14 cellular contexts compared by ENCODE assay signal in genomic region chr10:3473271-3473670, GRCh38.
DNase-seq lines count a peak whose midpoint lies in the region; ATAC-seq, FAIRE-seq and TF ChIP-seq lines count a peak whose summit lies in the region.
"Had no signal": no experiment of that assay in that cellular context is flagged by ENCODE, and none has a peak within 500 bp of the region (broad histone marks: within the 10 kb centered on the region; RNA-seq: fewer than 3 reads in every experiment).

No MANE protein-coding gene starts in this region.

- TF ChIP-seq RAD21 in A549 (conservative IDR thresholded peaks at IDR 0.05 in 1 of 2, IDR thresholded peaks at IDR 0.05 in 1 of 2) = no peak

- H3K9ac ChIP-seq in MM.1S (ENCODE audit: low read length) = no peak overlapping the region

- H3K4me3 ChIP-seq in A549 (no peak overlapping the region), MM.1S (ENCODE audit: low read length) (no peak overlapping the region), esophagus muscularis mucosa (no peak overlapping the region), neutrophil (ENCODE audit: low read depth in 1 of 2, low read length in 1 of 2) (peak overlapping the region; percentile 42 to 45)

- intact Hi-C loops in esophagus muscularis mucosa (cut with DNase I) = loop anchor here (5.0 to 10.0 kb wide), 2 partner anchors 304 to 1172 kb away; no protein-coding TSS in a partner anchor

- ATAC-seq in A549 (no peak), GM19324 (IDR thresholded peaks at IDR 0.05; ENCODE audit: low FRiP score, unreplicated experiment) (no peak)

- H3F3A ChIP-seq in MM.1S (ENCODE audit: insufficient read depth, low read length) = no peaks in the 10 kb centered on the region

- TF ChIP-seq EP300 in A549 (IDR thresholded peaks at IDR 0.05) (no peak), esophagus muscularis mucosa (IDR thresholded peaks at IDR 0.05) (no peak)

- TF ChIP-seq CTCF in A549 (IDR thresholded peaks at IDR 0.05) = no peak
- no peak for TF ChIP-seq CTCF in MM.1S (IDR thresholded peaks at IDR 0.05; ENCODE audit: low read length)
- TF ChIP-seq CTCF in esophagus muscularis mucosa (IDR thresholded peaks at IDR 0.05) = no peak
- TF ChIP-seq CTCF in neutrophil (IDR thresholded peaks at IDR 0.05) = no peak

- no peak for FAIRE-seq in A549 (lab: Jason Lieb, UNC)

- H3K27me3 ChIP-seq in MM.1S (replicated peaks; ENCODE audit: insufficient read depth, low read length) (no peaks in the 10 kb centered on the region), esophagus muscularis mucosa (no peaks in the 10 kb centered on the region), neutrophil (peaks cover 16% of the 10 kb centered on the region)
- H3K27me3 ChIP-seq: adrenal gland, heart right ventricle had no signal

- no peaks in the 10 kb centered on the region for H3K9me2 ChIP-seq in MM.1S (replicated peaks; ENCODE audit: insufficient read depth, low read length)

- POLR2A ChIA-PET in A549 (lab: Yijun Ruan, JAX) = interaction anchor here (1.3 kb wide), 1 partner anchor 302 kb away, joined by 4 read pairs; no protein-coding TSS in a partner anchor

- H3K4me2 ChIP-seq in A549 (peak overlapping the region; percentile 78), MM.1S (ENCODE audit: low read depth, low read length) (peak overlapping the region; percentile 82; the same call in 1 of the 2 replicates)

- 87% methylated on average over 9 of the region's 9 CpGs for WGBS in A549 (ENCODE audit: missing lambda C conversion rate)
- 90% methylated on average over 9 of the region's 9 CpGs for WGBS in esophagus muscularis mucosa

- H3K4me1 ChIP-seq in A549 (peaks cover 53% of the 10 kb centered on the region), MM.1S (ENCODE audit: low read length) (peaks cover 12% of the 10 kb centered on the region), esophagus muscularis mucosa (peaks cover 29 to 67% (median 62%) of the 10 kb centered on the region in 4 donors), neutrophil (ENCODE audit: control insufficient read depth in 1 of 2, insufficient read depth in 1 of 2, low read depth in 1 of 2, low read length in 1 of 2) (peaks cover 46 to 62% of the 10 kb centered on the region in 2 experiments)

- peak overlapping the region; percentile 65; the same call in 1 of the 2 replicates for H2AFZ ChIP-seq in MM.1S (ENCODE audit: low read length)

- H3K79me2 ChIP-seq in MM.1S (ENCODE audit: low read length) = no peaks in the 10 kb centered on the region

- H3K9me3 ChIP-seq in A549 (no peaks in the 10 kb centered on the region), MM.1S (replicated peaks; ENCODE audit: insufficient read depth, low read length) (no peaks in the 10 kb centered on the region), esophagus muscularis mucosa (no peaks in the 10 kb centered on the region), neutrophil (no peaks in the 10 kb centered on the region)
- H3K9me3 ChIP-seq: adrenal gland, heart right ventricle had no signal

- CTCF ChIA-PET in A549 (lab: Yijun Ruan, JAX) = interaction anchor here (0.7 kb wide), 1 partner anchor 289 kb away, joined by 3 read pairs; no protein-coding TSS in a partner anchor

- H3K36me3 ChIP-seq in MM.1S (replicated peaks; ENCODE audit: insufficient read depth, low read length) (no peaks in the 10 kb centered on the region), esophagus muscularis mucosa (no peaks in the 10 kb centered on the region), neutrophil (no peaks in the 10 kb centered on the region)
- H3K36me3 ChIP-seq: adrenal gland, heart right ventricle had no signal

- no peaks in the 10 kb centered on the region for H4K20me1 ChIP-seq in MM.1S (ENCODE audit: insufficient read depth, low read length)

- peak overlapping the region; percentile 77 to 92 for H3K27ac ChIP-seq in A549
- H3K27ac ChIP-seq in MM.1S (ENCODE audit: low read length) = no peak overlapping the region
- H3K27ac ChIP-seq in esophagus muscularis mucosa (replicated peaks in 1 of 4) = peak overlapping the region; percentile 83 to 91 (median 90)
- peak overlapping the region; percentile 88 for H3K27ac ChIP-seq in neutrophil

- TF ChIP-seq POLR2A in A549 (IDR thresholded peaks at IDR 0.05; ENCODE audit: low read length) (no peak), esophagus muscularis mucosa (IDR thresholded peaks at IDR 0.05; ENCODE audit: low read depth) (no peak)

- DNase-seq in A549 (ENCODE audit: low read depth in 1 of 2, low spot score in 1 of 2) (no peak), MM.1S (no peak), esophagus muscularis mucosa (ENCODE audit: extremely low spot score) (no peak), NCI-H1092 treated with DMSO at 0.1 percent for 48 hours (lab: John Stamatoyannopoulos, UW) (no peak), amniotic stem cell (lab: John Stamatoyannopoulos, UW) (no peak)
- DNase-seq in effector CD8-positive, alpha-beta T cell (lab: John Stamatoyannopoulos, UW) = no peak
- DNase-seq: activated CD4-positive, alpha-beta T cell treated with anti-CD3 and anti-CD28 coated beads, Interleukin-2, amount 50 U/mL, for 48 hours; adrenal gland; effector CD4-positive, alpha-beta T cell; heart right ventricle; NCI-H2029 treated with DMSO at 0.1 percent for 48 hours; right cardiac atrium had no signal

TF ChIP-seq in A549, 52 proteins besides CTCF, POLR2A, EP300 and RAD21:
- TF ChIP-seq, protein P1, sequence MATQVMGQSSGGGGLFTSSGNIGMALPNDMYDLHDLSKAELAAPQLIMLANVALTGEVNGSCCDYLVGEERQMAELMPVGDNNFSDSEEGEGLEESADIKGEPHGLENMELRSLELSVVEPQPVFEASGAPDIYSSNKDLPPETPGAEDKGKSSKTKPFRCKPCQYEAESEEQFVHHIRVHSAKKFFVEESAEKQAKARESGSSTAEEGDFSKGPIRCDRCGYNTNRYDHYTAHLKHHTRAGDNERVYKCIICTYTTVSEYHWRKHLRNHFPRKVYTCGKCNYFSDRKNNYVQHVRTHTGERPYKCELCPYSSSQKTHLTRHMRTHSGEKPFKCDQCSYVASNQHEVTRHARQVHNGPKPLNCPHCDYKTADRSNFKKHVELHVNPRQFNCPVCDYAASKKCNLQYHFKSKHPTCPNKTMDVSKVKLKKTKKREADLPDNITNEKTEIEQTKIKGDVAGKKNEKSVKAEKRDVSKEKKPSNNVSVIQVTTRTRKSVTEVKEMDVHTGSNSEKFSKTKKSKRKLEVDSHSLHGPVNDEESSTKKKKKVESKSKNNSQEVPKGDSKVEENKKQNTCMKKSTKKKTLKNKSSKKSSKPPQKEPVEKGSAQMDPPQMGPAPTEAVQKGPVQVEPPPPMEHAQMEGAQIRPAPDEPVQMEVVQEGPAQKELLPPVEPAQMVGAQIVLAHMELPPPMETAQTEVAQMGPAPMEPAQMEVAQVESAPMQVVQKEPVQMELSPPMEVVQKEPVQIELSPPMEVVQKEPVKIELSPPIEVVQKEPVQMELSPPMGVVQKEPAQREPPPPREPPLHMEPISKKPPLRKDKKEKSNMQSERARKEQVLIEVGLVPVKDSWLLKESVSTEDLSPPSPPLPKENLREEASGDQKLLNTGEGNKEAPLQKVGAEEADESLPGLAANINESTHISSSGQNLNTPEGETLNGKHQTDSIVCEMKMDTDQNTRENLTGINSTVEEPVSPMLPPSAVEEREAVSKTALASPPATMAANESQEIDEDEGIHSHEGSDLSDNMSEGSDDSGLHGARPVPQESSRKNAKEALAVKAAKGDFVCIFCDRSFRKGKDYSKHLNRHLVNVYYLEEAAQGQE (IDR thresholded peaks at IDR 0.05) = no peak
- TF ChIP-seq MAZ (IDR thresholded peaks at IDR 0.05; ENCODE audit: borderline replicate concordance, low read depth, low read length) = no peak
- no peak for TF ChIP-seq FOXS1 (CRISPR knock-in tag; IDR thresholded peaks at IDR 0.05)
- TF ChIP-seq ESRRA (IDR thresholded peaks at IDR 0.05; ENCODE audit: borderline replicate concordance, low read length) = no peak
- no peak for TF ChIP-seq TP53 (CRISPR knock-in tag; IDR thresholded peaks at IDR 0.05)
- TF ChIP-seq BCL3 (IDR thresholded peaks at IDR 0.05) = no peak
- TF ChIP-seq MYC (IDR thresholded peaks at IDR 0.05; ENCODE audit: borderline replicate concordance, low read length) = no peak
TF ChIP-seq in A549: peak in this region for 0.

Comparison
In these comparisons a context has a peak if more than half of its experiments do, and no peak if none do; other contexts are left out.
1. H3K4me3 ChIP-seq: peak in neutrophil (2 of 2); none in A549 (single experiment), MM.1S (single experiment) and esophagus muscularis mucosa (0 of 4).